ENCODE assay signal across 29 cellular contexts in genomic region chr3:149081772-149082171, GRCh38.
"Had no signal": no experiment of that assay in that cellular context is flagged by ENCODE, and none has a peak within 500 bp of the region (broad histone marks: within the 10 kb centered on the region; RNA-seq: fewer than 3 reads in every experiment).

No MANE protein-coding gene starts in this region.

- FAIRE-seq: kidney had no signal

- H3K27ac Mint-ChIP-seq: naive thymus-derived CD8-positive, alpha-beta T cell; nephron; neural progenitor cell; stimulated activated memory B cell treated with anti-CD40 and anti-IgM and Interleukin-4, amounts not matched to agents 10 μg/mL and 1 μg/mL and 100 μg/mL, for 72 hours; stimulated activated naive CD8-positive, alpha-beta T cell treated with anti-CD3 and anti-CD28 coated beads, Interleukin-15, amount 100 ng/mL, for 72 hours; type B pancreatic cell had no signal

- H2AFZ ChIP-seq: neural progenitor cell had no signal

- H3K4me3 Mint-ChIP-seq: immature natural killer cell; nephron; neural progenitor cell; stimulated activated memory B cell treated with anti-CD40 and anti-IgM and Interleukin-4, amounts not matched to agents 10 μg/mL and 1 μg/mL and 100 μg/mL, for 72 hours; stimulated activated naive CD8-positive, alpha-beta T cell treated with anti-CD3 and anti-CD28 coated beads, Interleukin-15, amount 100 ng/mL, for 72 hours; type B pancreatic cell had no signal

- H3K9ac ChIP-seq: neural progenitor cell had no signal

- H3K27ac ChIP-seq: left lung, lower lobe of right lung, neural progenitor cell, neutrophil, ovary, prostate gland, sigmoid colon, spleen, tibial nerve, uterus had no signal

- H3K27me3 ChIP-seq: left lung, neural progenitor cell, neutrophil, ovary, sigmoid colon, spleen, tibial nerve, uterus had no signal

- H3K27me3 Mint-ChIP-seq: naive thymus-derived CD8-positive, alpha-beta T cell; stimulated activated memory B cell treated with anti-CD40 and anti-IgM and Interleukin-4, amounts not matched to agents 10 μg/mL and 1 μg/mL and 100 μg/mL, for 72 hours; stimulated activated naive CD8-positive, alpha-beta T cell treated with anti-CD3 and anti-CD28 coated beads, Interleukin-15, amount 100 ng/mL, for 72 hours; type B pancreatic cell had no signal

- H3K4me2 ChIP-seq: neural progenitor cell had no signal

- H3K9me3 Mint-ChIP-seq: immature natural killer cell; naive thymus-derived CD8-positive, alpha-beta T cell; nephron; stimulated activated memory B cell treated with anti-CD40 and anti-IgM and Interleukin-4, amounts not matched to agents 10 μg/mL and 1 μg/mL and 100 μg/mL, for 72 hours; stimulated activated naive CD8-positive, alpha-beta T cell treated with anti-CD3 and anti-CD28 coated beads, Interleukin-15, amount 100 ng/mL, for 72 hours had no signal

- DNase-seq: hypothalamus; immature natural killer cell; kidney; left colon; left lung; lower lobe of right lung; mammary epithelial cell; mesenchymal stem cell; naive thymus-derived CD8-positive, alpha-beta T cell; occipital lobe; ovary; posterior cingulate gyrus; retina; right cardiac atrium; sigmoid colon; small intestine; spleen; stimulated activated CD4-positive, alpha-beta T cell treated with anti-CD3 and anti-CD28 coated beads, Interleukin-4, amount 100 ng/mL, for 24 hours; stimulated activated naive CD4-positive, alpha-beta T cell treated with Interleukin-2 at 50 U/mL for 16 hours; stimulated activated naive CD8-positive, alpha-beta T cell treated with anti-CD3 and anti-CD28 coated beads, Interleukin-15, amount 100 ng/mL, for 72 hours; substantia nigra; uterus had no signal

- H3K36me3 ChIP-seq: left lung, lower lobe of right lung, neural progenitor cell, neutrophil, ovary, prostate gland, uterus had no signal

- ATAC-seq: left colon; left lung; lower lobe of right lung; naive thymus-derived CD8-positive, alpha-beta T cell; right cardiac atrium; stimulated activated memory B cell treated with anti-CD40 and anti-IgM and Interleukin-4, amounts not matched to agents 10 μg/mL and 1 μg/mL and 100 μg/mL, for 72 hours; stimulated activated naive CD8-positive, alpha-beta T cell treated with anti-CD3 and anti-CD28 coated beads, Interleukin-15, amount 100 ng/mL, for 72 hours had no signal

- H3K4me3 ChIP-seq: left lung, lower lobe of right lung, neural progenitor cell, ovary, prostate gland, sigmoid colon, spleen, tibial nerve, uterus had no signal

- H3K4me1 ChIP-seq: neural progenitor cell, prostate gland had no signal

- H3K9me3 ChIP-seq: left lung, lower lobe of right lung, neutrophil, ovary, prostate gland, sigmoid colon, spleen, tibial nerve, uterus had no signal
